ENCODE assay signal across 1 cellular context in genomic region chr2:37219046-37219445, GRCh38.
TF ChIP-seq lines count a peak whose summit lies in the region.

No MANE protein-coding gene starts in this region.

TF ChIP-seq in GM12878, 131 proteins besides CTCF, POLR2A, EP300 and RAD21:
- TF ChIP-seq TAF1 (IDR thresholded peaks at IDR 0.05; ENCODE audit: borderline replicate concordance, low read depth, low read length) (no peak), KAT2A (conservative IDR thresholded peaks at IDR 0.05; ENCODE audit: control insufficient read depth, low read depth, low read length) (no peak), FOXM1 (IDR thresholded peaks at IDR 0.05; ENCODE audit: low read depth, low read length) (no peak), MTA3 (IDR thresholded peaks at IDR 0.05; ENCODE audit: borderline replicate concordance, low read length) (no peak), YBX1 (IDR thresholded peaks at IDR 0.05) (no peak), RAD51 (IDR thresholded peaks at IDR 0.05) (no peak), GABPA (IDR thresholded peaks at IDR 0.05; ENCODE audit: low read depth) (no peak), BRCA1 (IDR thresholded peaks at IDR 0.05; ENCODE audit: low read depth, low read length) (no peak), SMC3 (IDR thresholded peaks at IDR 0.05; ENCODE audit: borderline replicate concordance, low read length) (no peak), BACH1 (IDR thresholded peaks at IDR 0.05; ENCODE audit: borderline replicate concordance) (no peak), CREM (IDR thresholded peaks at IDR 0.05; ENCODE audit: low read depth) (no peak), ATF3 (IDR thresholded peaks at IDR 0.05; ENCODE audit: borderline replicate concordance, extremely low read depth, low read depth, low read length) (no peak), DPF2 (IDR thresholded peaks at IDR 0.05) (no peak), ZBED1 (IDR thresholded peaks at IDR 0.05; ENCODE audit: borderline replicate concordance) (no peak), LARP7 (IDR thresholded peaks at IDR 0.05) (no peak), ZSCAN29 (IDR thresholded peaks at IDR 0.05) (no peak)
- TF ChIP-seq, protein P1, sequence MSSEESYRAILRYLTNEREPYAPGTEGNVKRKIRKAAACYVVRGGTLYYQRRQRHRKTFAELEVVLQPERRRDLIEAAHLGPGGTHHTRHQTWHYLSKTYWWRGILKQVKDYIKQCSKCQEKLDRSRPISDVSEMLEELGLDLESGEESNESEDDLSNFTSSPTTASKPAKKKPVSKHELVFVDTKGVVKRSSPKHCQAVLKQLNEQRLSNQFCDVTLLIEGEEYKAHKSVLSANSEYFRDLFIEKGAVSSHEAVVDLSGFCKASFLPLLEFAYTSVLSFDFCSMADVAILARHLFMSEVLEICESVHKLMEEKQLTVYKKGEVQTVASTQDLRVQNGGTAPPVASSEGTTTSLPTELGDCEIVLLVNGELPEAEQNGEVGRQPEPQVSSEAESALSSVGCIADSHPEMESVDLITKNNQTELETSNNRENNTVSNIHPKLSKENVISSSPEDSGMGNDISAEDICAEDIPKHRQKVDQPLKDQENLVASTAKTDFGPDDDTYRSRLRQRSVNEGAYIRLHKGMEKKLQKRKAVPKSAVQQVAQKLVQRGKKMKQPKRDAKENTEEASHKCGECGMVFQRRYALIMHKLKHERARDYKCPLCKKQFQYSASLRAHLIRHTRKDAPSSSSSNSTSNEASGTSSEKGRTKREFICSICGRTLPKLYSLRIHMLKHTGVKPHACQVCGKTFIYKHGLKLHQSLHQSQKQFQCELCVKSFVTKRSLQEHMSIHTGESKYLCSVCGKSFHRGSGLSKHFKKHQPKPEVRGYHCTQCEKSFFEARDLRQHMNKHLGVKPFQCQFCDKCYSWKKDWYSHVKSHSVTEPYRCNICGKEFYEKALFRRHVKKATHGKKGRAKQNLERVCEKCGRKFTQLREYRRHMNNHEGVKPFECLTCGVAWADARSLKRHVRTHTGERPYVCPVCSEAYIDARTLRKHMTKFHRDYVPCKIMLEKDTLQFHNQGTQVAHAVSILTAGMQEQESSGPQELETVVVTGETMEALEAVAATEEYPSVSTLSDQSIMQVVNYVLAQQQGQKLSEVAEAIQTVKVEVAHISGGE (CRISPR knock-in tag; IDR thresholded peaks at IDR 0.05) = no peak
- TF ChIP-seq, protein P2, sequence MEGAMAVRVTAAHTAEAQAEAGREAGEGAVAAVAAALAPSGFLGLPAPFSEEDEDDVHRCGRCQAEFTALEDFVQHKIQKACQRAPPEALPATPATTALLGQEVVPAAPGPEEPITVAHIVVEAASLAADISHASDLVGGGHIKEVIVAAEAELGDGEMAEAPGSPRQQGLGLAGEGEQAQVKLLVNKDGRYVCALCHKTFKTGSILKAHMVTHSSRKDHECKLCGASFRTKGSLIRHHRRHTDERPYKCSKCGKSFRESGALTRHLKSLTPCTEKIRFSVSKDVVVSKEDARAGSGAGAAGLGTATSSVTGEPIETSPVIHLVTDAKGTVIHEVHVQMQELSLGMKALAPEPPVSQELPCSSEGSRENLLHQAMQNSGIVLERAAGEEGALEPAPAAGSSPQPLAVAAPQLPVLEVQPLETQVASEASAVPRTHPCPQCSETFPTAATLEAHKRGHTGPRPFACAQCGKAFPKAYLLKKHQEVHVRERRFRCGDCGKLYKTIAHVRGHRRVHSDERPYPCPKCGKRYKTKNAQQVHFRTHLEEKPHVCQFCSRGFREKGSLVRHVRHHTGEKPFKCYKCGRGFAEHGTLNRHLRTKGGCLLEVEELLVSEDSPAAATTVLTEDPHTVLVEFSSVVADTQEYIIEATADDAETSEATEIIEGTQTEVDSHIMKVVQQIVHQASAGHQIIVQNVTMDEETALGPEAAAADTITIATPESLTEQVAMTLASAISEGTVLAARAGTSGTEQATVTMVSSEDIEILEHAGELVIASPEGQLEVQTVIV (IDR thresholded peaks at IDR 0.05; ENCODE audit: borderline replicate concordance, partially characterized antibody) = no peak
